In the genomic region with DNA sequence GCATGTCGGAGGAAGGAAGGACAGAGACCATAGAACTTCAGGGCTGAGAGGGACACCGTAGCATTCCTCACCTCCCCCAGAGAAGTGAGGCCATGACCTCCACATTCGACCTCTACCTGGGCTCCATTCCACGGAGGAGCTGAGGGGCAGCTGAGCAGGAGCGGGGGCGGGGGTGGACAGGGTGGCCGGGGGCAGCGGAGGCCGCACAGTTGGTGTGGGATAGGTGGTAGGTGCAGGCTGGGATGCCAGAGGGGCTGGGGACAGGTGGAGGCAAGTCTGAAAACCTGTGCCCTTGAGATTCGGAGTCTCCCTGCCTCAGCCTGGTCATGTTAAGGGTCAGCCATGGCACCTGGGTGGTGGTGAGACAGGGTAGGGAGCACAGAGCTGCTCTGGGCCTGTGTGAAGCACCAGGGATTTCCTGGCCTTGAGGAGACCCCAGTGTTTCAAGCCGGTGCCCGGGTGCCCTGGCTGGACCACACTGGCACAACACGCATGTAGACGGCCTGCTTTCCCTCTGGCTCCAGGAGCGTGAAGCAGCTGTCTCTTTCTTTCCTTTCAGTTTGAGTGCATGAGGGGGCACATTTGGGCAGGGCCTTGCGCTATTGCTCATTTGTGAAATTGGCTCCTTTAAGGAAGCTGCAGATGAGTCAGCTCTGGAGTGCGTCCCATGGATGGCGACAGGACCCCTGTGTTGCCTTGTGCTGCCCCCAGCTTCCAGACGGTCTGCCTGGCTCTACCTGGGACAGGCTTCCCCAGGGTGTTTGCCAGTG, we compare ENCODE assay signal across 8 cellular contexts. TPM values are rescaled to one million over a fixed set of nuclear protein-coding genes. Genes with fewer than 3 reads are reported as not detected.
DNase-seq lines count a peak whose midpoint lies in the region; ATAC-seq and TF ChIP-seq lines count a peak whose summit lies in the region.

No MANE protein-coding gene starts in this region.

- no peak overlapping the region for H2AFZ ChIP-seq in ACC112 (ENCODE audit: low read length, unreplicated experiment)

- TF ChIP-seq CTCF in epithelial cell of esophagus (IDR thresholded peaks at IDR 0.05; ENCODE audit: insufficient read depth, low read depth, low read length, missing control alignments) (no peak), nephron (IDR thresholded peaks at IDR 0.05; ENCODE audit: unreplicated experiment in 3 of 3) (no peak)

- DNase-seq in epithelial cell of esophagus (ENCODE audit: low read depth), result peak; percentile 52
- DNase-seq in DMS153 (lab: John Stamatoyannopoulos, UW), result no peak
- no peak for DNase-seq in SKM-1 treated with dmso at 0.1 percent for 144 hours (lab: John Stamatoyannopoulos, UW; ENCODE audit: unreplicated experiment)
- no peak for DNase-seq in left lobe of liver (ENCODE audit: low spot score)

- no peak for ATAC-seq in left lobe of liver
- ATAC-seq in GM21825 (IDR thresholded peaks at IDR 0.05; ENCODE audit: unreplicated experiment), result no peak

- H3K27ac Mint-ChIP-seq in IgD-negative memory B cell (peak overlapping the region; percentile 22 to 59 (median 53)), nephron (peak overlapping the region; percentile 99)

- H3K4me3 ChIP-seq in ACC112 (ENCODE audit: low read depth, low read length), result peak overlapping the region; percentile 11
- H3K4me3 ChIP-seq in epithelial cell of esophagus (ENCODE audit: low read length), result no peak overlapping the region

- peaks cover 73% of the 10 kb centered on the region for H3K79me2 ChIP-seq in ACC112 (ENCODE audit: control insufficient read depth, insufficient read depth, low read length, unreplicated experiment)

- H3K4me1 Mint-ChIP-seq in IgD-negative memory B cell, result peaks cover 33 to 48% (median 38%) of the 10 kb centered on the region in 3 donors
- peaks cover 79% of the 10 kb centered on the region for H3K4me1 Mint-ChIP-seq in nephron

- H3K36me3 ChIP-seq in ACC112 (ENCODE audit: insufficient read depth, low read length), result peaks cover 28% of the 10 kb centered on the region

- peaks cover 1 to 10% (median 5%) of the 10 kb centered on the region in 3 donors for H3K9me3 Mint-ChIP-seq in IgD-negative memory B cell
- H3K9me3 Mint-ChIP-seq in nephron, result peaks cover 29% of the 10 kb centered on the region

- peak overlapping the region; percentile 72 for H3K27ac ChIP-seq in ACC112 (ENCODE audit: low read depth, low read length)

- H3K4me3 Mint-ChIP-seq in IgD-negative memory B cell, result no peak overlapping the region
- peak overlapping the region; percentile 27 to 63 (median 39) for H3K4me3 Mint-ChIP-seq in nephron

- H3K27me3 Mint-ChIP-seq in IgD-negative memory B cell (no peaks in the 10 kb centered on the region), nephron (ENCODE audit: low read depth) (no peaks in the 10 kb centered on the region)

- no peaks in the 10 kb centered on the region for H3K27me3 ChIP-seq in ACC112 (ENCODE audit: insufficient read depth, low read length)

- H3K4me1 ChIP-seq in ACC112 (ENCODE audit: control insufficient read depth, insufficient read depth, low read length, unreplicated experiment), result peaks cover 59% of the 10 kb centered on the region

- H3K36me3 Mint-ChIP-seq in IgD-negative memory B cell (peaks cover 21% of the 10 kb centered on the region), nephron (ENCODE audit: low read depth) (peaks cover 41% of the 10 kb centered on the region)

RNA-seq across cellular contexts. Expression of a gene that starts 51.8 kb away (rescaled TPM):
- polyA plus RNA-seq in IgD-negative memory B cell, result 4.6 TPM
- 1.8 TPM for total RNA-seq in left lobe of liver

RNA-seq across cellular contexts. Expression of a gene that starts 52.5 kb away (rescaled TPM):
- 324 TPM for polyA plus RNA-seq in IgD-negative memory B cell
- 200 TPM for total RNA-seq in left lobe of liver

RNA-seq across cellular contexts. Expression of a gene that starts 58.1 kb away (rescaled TPM):
- 16.6 TPM for polyA plus RNA-seq in IgD-negative memory B cell
- total RNA-seq in left lobe of liver, result 36.1 TPM

Comparison
In these comparisons a context has a peak if more than half of its experiments do, and no peak if none do; other contexts are left out.
1. H3K4me3 Mint-ChIP-seq: peak in nephron (3 of 3); none in IgD-negative memory B cell (0 of 4).